Comparison of ENCODE assay signal across 18 cellular contexts in the genomic region with DNA sequence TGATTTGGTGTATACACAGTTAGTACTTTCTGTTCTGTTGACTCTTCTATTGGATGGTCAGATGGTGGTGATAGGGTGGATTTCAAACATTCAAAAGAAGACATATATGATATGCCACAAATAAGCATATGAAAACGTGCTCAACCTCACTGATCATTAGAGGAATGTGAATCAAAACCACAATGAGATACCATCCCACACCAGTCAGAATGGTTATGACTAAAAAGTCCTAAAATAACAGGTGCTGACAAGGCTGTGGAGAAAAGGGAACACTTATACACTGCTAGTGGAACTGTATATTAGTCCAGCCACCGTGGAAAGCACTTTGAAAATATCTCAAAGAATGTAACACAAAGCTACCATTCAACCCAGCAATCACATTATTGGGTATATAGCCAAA.
"Had no signal": no experiment of that assay in that cellular context is flagged by ENCODE, and none has a peak within 500 bp of the region (broad histone marks: within the 10 kb centered on the region; RNA-seq: fewer than 3 reads in every experiment).

No MANE protein-coding gene starts in this region.

- H3K4me3 ChIP-seq: mucosa of descending colon, neural progenitor cell, sigmoid colon, uterus had no signal

- H3K4me1 ChIP-seq: neural progenitor cell, sigmoid colon, uterus had no signal

- H3K36me3 ChIP-seq: neural progenitor cell, sigmoid colon, uterus had no signal

- H3K9ac ChIP-seq: neural progenitor cell had no signal

- H3K4me2 ChIP-seq: neural progenitor cell had no signal

- H3K9me3 ChIP-seq: mucosa of descending colon, sigmoid colon, uterus had no signal

- H3K27me3 ChIP-seq: neural progenitor cell, sigmoid colon, uterus had no signal

- H3K27ac ChIP-seq: neural progenitor cell, sigmoid colon, uterus, VCaP had no signal

- H2AFZ ChIP-seq: neural progenitor cell had no signal

- DNase-seq: activated CD4-positive, alpha-beta T cell treated with anti-CD3 and anti-CD28 coated beads, Interleukin-2, amount 50 U/mL, for 1 hour; activated CD4-positive, CD25-positive, alpha-beta regulatory T cell treated with anti-CD3 and anti-CD28 coated beads, Interleukin-2, amount 50 U/mL, for 72 hours; activated CD8-positive, alpha-beta T cell treated with anti-CD3 and anti-CD28 coated beads, Interleukin-2, amount 10 ng/mL, durations not matched to agents 7 days and 5 days; activated T-cell treated with anti-CD3 and anti-CD28 coated beads, Interleukin-2, amount 50 U/mL, for 1 hour; amniotic stem cell; effector memory CD4-positive, alpha-beta T cell; hypothalamus; left colon; mesendoderm; mucosa of descending colon; naive thymus-derived CD4-positive, alpha-beta T cell; sigmoid colon; stimulated activated CD4-positive, alpha-beta T cell treated with anti-CD3 and anti-CD28 coated beads, Interleukin-2, amount 100 ng/mL, for 48 hours; stimulated activated CD8-positive, alpha-beta memory T cell treated with anti-CD3 and anti-CD28 coated beads, Interleukin-4, amount 100 ng/mL, for 48 hours; stimulated activated naive B cell treated with anti-CD40 and anti-IgM and Interleukin-4, amounts not matched to agents 10 μg/mL and 1 μg/mL and 100 μg/mL, for 72 hours; uterus had no signal
